Comparison of ENCODE assay signal across 10 cellular contexts in genomic region chr17:40448213-40448638, GRCh38. TPM values are rescaled to one million over a fixed set of nuclear protein-coding genes. Genes with fewer than 3 reads are reported as not detected.
DNase-seq lines count a peak whose midpoint lies in the region; ATAC-seq and TF ChIP-seq lines count a peak whose summit lies in the region.
"Had no signal": no experiment of that assay in that cellular context is flagged by ENCODE, and none has a peak within 500 bp of the region (broad histone marks: within the 10 kb centered on the region; RNA-seq: fewer than 3 reads in every experiment).

No MANE protein-coding gene starts in this region.

- H3K36me3 ChIP-seq in colonic mucosa (no peaks in the 10 kb centered on the region), mucosa of descending colon (ENCODE audit: low read depth) (no peaks in the 10 kb centered on the region)

- H3K27me3 ChIP-seq in colonic mucosa = no peaks in the 10 kb centered on the region

- TF ChIP-seq CTCF in AG09309 (IDR thresholded peaks at IDR 0.05; ENCODE audit: control insufficient read depth, insufficient read depth, low read depth, low read length, missing control alignments) (no peak), colonic mucosa (IDR thresholded peaks at IDR 0.05) (no peak), mucosa of descending colon (IDR thresholded peaks at IDR 0.05) (no peak), GM20000 (IDR thresholded peaks at IDR 0.05; ENCODE audit: extremely low read depth, missing control alignments) (no peak)

- H3K27ac ChIP-seq in colonic mucosa = peak overlapping the region; percentile 91

- H3K4me3 ChIP-seq in AG09309 (ENCODE audit: control insufficient read depth, low read depth, low read length) (peak overlapping the region; percentile 37), colonic mucosa (no peak overlapping the region), mucosa of descending colon (no peak overlapping the region)

- H3K9me3 ChIP-seq in colonic mucosa (no peaks in the 10 kb centered on the region), mucosa of descending colon (no peaks in the 10 kb centered on the region)

- DNase-seq in AG09309 (ENCODE audit: low read depth) = no peak
- DNase-seq in LHCN-M2 (ENCODE audit: low read depth) = peak; percentile 59
- peak; percentile 70 for DNase-seq in colonic mucosa
- DNase-seq in mucosa of descending colon = peak in 2 of 3 donors; percentile 63 to 73
- no peak for DNase-seq in GM20000 (ENCODE audit: low spot score)
- DNase-seq in iPS-NIHi11 (ENCODE audit: low spot score) = no peak
- DNase-seq: NCI-H146, T-cell had no signal

- intact Hi-C loops in colonic mucosa (cut with DNase I) (no loop called here), mucosa of descending colon (cut with DNase I, micrococcal nuclease) (loop anchor here in 1 of 2 donors (10.0 kb wide), 1 partner anchor 87 kb away; no protein-coding TSS in a partner anchor)

- ATAC-seq in mucosa of descending colon = peak; percentile 2
- no peak for ATAC-seq in GM18870 (IDR thresholded peaks at IDR 0.05; ENCODE audit: unreplicated experiment)
- ATAC-seq in HG02763 (IDR thresholded peaks at IDR 0.05; ENCODE audit: unreplicated experiment) = no peak
- ATAC-seq: T-cell had no signal

- peak overlapping the region in 1 of 2 donors; percentile 44 for H3K9ac ChIP-seq in colonic mucosa (ENCODE audit: low read depth in 2 of 2, low read length in 2 of 2)

- H3K4me1 ChIP-seq in colonic mucosa (peaks cover 26% of the 10 kb centered on the region), mucosa of descending colon (ENCODE audit: low read depth) (peaks cover 62% of the 10 kb centered on the region)

RNA-seq across cellular contexts. Expression of gene IGFBP4, which starts 5.0 kb away (rescaled TPM):
- 47.5 and 55.3 TPM in 2 replicates for total RNA-seq in LHCN-M2 (2014; rRNA removed)
- 553 TPM for polyA plus RNA-seq in LHCN-M2 (2012)
- total RNA-seq in colonic mucosa = 100 to 1,000 TPM; 182 to 291 TPM
- 100 to 1,000 TPM; 215 to 459 (median 244) TPM for total RNA-seq in mucosa of descending colon

RNA-seq across cellular contexts. Expression of gene TOP2A, which starts 30.5 kb away (rescaled TPM):
- total RNA-seq in LHCN-M2 (2014; rRNA removed) = 264 and 349 TPM in 2 replicates
- 54.4 TPM for polyA plus RNA-seq in LHCN-M2 (2012)
- total RNA-seq in colonic mucosa = 100 to 1,000 TPM in 1 of 2 donors, 10 to 100 TPM in 1; 46.2 to 124 TPM
- total RNA-seq in mucosa of descending colon = 10 to 100 TPM in 2 of 3 donors, 1 to 10 TPM in 1; 6.9 to 50.1 (median 11.4) TPM

RNA-seq across cellular contexts. Expression of gene TNS4, which starts 53.2 kb away (rescaled TPM):
- total RNA-seq in LHCN-M2 (2014; rRNA removed) = not detected in 2 replicates
- polyA plus RNA-seq in LHCN-M2 (2012) = 0.05 TPM
- total RNA-seq in colonic mucosa = 10 to 100 TPM in 1 of 2 donors, 1 to 10 TPM in 1; 8.8 to 20.4 TPM
- 10 to 100 TPM in 1 of 3 donors, 1 to 10 TPM in 2; 3.0 to 13.1 (median 3.3) TPM for total RNA-seq in mucosa of descending colon

Comparison
In these comparisons a context has a peak if more than half of its experiments do, and no peak if none do; other contexts are left out.
1. DNase-seq: peak in LHCN-M2 (single experiment), colonic mucosa (single experiment) and mucosa of descending colon (2 of 3); none in AG09309 (single experiment), GM20000 (single experiment) and iPS-NIHi11 (single experiment).